In the genomic region with DNA sequence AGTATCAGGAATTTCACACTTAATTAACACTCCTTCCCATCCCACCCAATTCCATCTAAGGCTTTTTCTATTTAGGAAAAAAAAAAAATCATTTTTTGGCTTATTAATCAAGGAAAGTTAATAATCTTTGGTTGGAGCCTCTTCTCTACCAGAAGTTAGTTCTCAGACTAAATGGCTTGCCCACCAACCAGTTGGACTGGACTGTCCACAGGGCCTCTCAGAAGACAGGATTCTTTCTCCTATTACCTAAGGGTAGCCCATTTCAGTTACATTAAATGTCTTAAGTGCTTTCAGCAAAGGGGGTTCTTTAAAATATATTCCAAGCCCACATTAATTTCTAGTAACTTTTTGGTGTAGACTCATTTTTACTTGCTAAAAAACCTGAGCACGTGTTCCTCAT, we compare ENCODE assay signal across 20 cellular contexts. TPM values are rescaled to one million over a fixed set of nuclear protein-coding genes. Genes with fewer than 3 reads are reported as not detected.
DNase-seq lines count a peak whose midpoint lies in the region; TF ChIP-seq lines count a peak whose summit lies in the region.
"Had no signal": no experiment of that assay in that cellular context is flagged by ENCODE, and none has a peak within 500 bp of the region (broad histone marks: within the 10 kb centered on the region; RNA-seq: fewer than 3 reads in every experiment).

No MANE protein-coding gene starts in this region.

- H2AFZ ChIP-seq in osteoblast (ENCODE audit: low read length), result no peak overlapping the region
- H2AFZ ChIP-seq: GM23248 had no signal

- no peaks in the 10 kb centered on the region for H3K79me2 ChIP-seq in osteoblast (ENCODE audit: insufficient read depth, low read length)

- no peaks in the 10 kb centered on the region for H3K9me3 ChIP-seq in osteoblast (ENCODE audit: low read depth, low read length)
- H3K9me3 ChIP-seq: BE2C; BLaER1 treated with 17β-estradiol and CSF1 and Interleukin-3, amounts not matched to agents 10 nM and 100 nM had no signal

- no peak overlapping the region for H3K4me2 ChIP-seq in osteoblast (ENCODE audit: insufficient read depth, low read length)
- H3K4me2 ChIP-seq: BLaER1 treated with 17β-estradiol and CSF1 and Interleukin-3, amounts not matched to agents 10 nM and 100 nM had no signal

- H3K27ac Mint-ChIP-seq in activated T-cell treated with anti-CD3 and anti-CD28 coated beads, Interleukin-2, amount 50 U/mL, for 24 hours, result peak overlapping the region; percentile 52
- H3K27ac Mint-ChIP-seq in osteocyte (ENCODE audit: unreplicated experiment), result peak overlapping the region; percentile 91
- H3K27ac Mint-ChIP-seq: CD4-positive, alpha-beta T cell had no signal

- no peaks in the 10 kb centered on the region for H3K27me3 Mint-ChIP-seq in activated T-cell treated with anti-CD3 and anti-CD28 coated beads, Interleukin-2, amount 50 U/mL, for 24 hours
- no peaks in the 10 kb centered on the region for H3K27me3 Mint-ChIP-seq in osteocyte (ENCODE audit: unreplicated experiment)
- H3K27me3 Mint-ChIP-seq: CD4-positive, alpha-beta T cell; CD8-positive, alpha-beta memory T cell had no signal

- no peaks in the 10 kb centered on the region for H3K4me1 Mint-ChIP-seq in activated T-cell treated with anti-CD3 and anti-CD28 coated beads, Interleukin-2, amount 50 U/mL, for 24 hours (ENCODE audit: low read depth)
- peaks cover 35% of the 10 kb centered on the region for H3K4me1 Mint-ChIP-seq in osteocyte (ENCODE audit: unreplicated experiment)
- H3K4me1 Mint-ChIP-seq: CD14-positive monocyte had no signal

- no peak for DNase-seq in activated T-cell treated with anti-CD3 and anti-CD28 coated beads, Interleukin-2, amount 50 U/mL, for 24 hours
- DNase-seq in activated T-cell treated with anti-CD3 and anti-CD28 coated beads for 4 hours, result no peak
- DNase-seq in osteocyte (ENCODE audit: extremely low spot score, unreplicated experiment), result no peak
- no peak for DNase-seq in osteoblast (ENCODE audit: insufficient read length, low spot score, missing footprints)
- DNase-seq in Ammon's horn (ENCODE audit: low spot score), result no peak
- DNase-seq: BE2C; CD4-positive, alpha-beta T cell; CD8-positive, alpha-beta memory T cell; DMS 273 treated with DMSO at 0.1 percent for 48 hours; DMS79; EL; GDM1; GM23248; H7; HCEC 1CT had no signal

- H3K9me3 Mint-ChIP-seq in activated T-cell treated with anti-CD3 and anti-CD28 coated beads, Interleukin-2, amount 50 U/mL, for 24 hours, result no peaks in the 10 kb centered on the region
- H3K9me3 Mint-ChIP-seq in osteocyte (ENCODE audit: unreplicated experiment), result no peaks in the 10 kb centered on the region
- H3K9me3 Mint-ChIP-seq: CD14-positive monocyte; CD4-positive, alpha-beta T cell; CD8-positive, alpha-beta memory T cell had no signal

- H3K36me3 ChIP-seq in osteoblast (ENCODE audit: insufficient read depth, low read length), result peaks cover 59% of the 10 kb centered on the region

- H4K20me1 ChIP-seq in osteoblast (ENCODE audit: insufficient read depth, low read length), result no peaks in the 10 kb centered on the region

- peaks cover 11% of the 10 kb centered on the region for H3K4me1 ChIP-seq in osteoblast (ENCODE audit: insufficient read depth, low read length)
- H3K4me1 ChIP-seq: BE2C had no signal

- H3K4me3 ChIP-seq in osteoblast (ENCODE audit: insufficient read depth, low read length), result no peak overlapping the region
- H3K4me3 ChIP-seq: BLaER1 treated with 17β-estradiol and CSF1 and Interleukin-3, amounts not matched to agents 10 nM and 100 nM; GM12878; GM23248 had no signal

- H3K27me3 ChIP-seq in osteoblast (ENCODE audit: insufficient read depth, low read length), result no peaks in the 10 kb centered on the region
- H3K27me3 ChIP-seq: BE2C; BLaER1 treated with 17β-estradiol and CSF1 and Interleukin-3, amounts not matched to agents 10 nM and 100 nM had no signal

- H3K4me3 Mint-ChIP-seq in activated T-cell treated with anti-CD3 and anti-CD28 coated beads, Interleukin-2, amount 50 U/mL, for 24 hours, result no peak overlapping the region
- no peak overlapping the region for H3K4me3 Mint-ChIP-seq in osteocyte (ENCODE audit: unreplicated experiment)
- H3K4me3 Mint-ChIP-seq: CD14-positive monocyte; CD4-positive, alpha-beta T cell; CD8-positive, alpha-beta memory T cell had no signal

- TF ChIP-seq CTCF in osteocyte (IDR thresholded peaks at IDR 0.05) (no peak), osteoblast (IDR thresholded peaks at IDR 0.05; ENCODE audit: extremely low read depth, low read depth, low read length) (no peak)

- peaks cover 80% of the 10 kb centered on the region for H3K36me3 Mint-ChIP-seq in activated T-cell treated with anti-CD3 and anti-CD28 coated beads, Interleukin-2, amount 50 U/mL, for 24 hours (ENCODE audit: low read depth)
- H3K36me3 Mint-ChIP-seq in osteocyte (ENCODE audit: unreplicated experiment), result peaks cover 46% of the 10 kb centered on the region

- H3K27ac ChIP-seq in cingulate gyrus (ENCODE audit: low read depth, low read length) (peak overlapping the region; percentile 34), osteoblast (ENCODE audit: low read depth, low read length) (no peak overlapping the region)
- H3K27ac ChIP-seq: BLaER1 treated with 17β-estradiol and CSF1 and Interleukin-3, amounts not matched to agents 10 nM and 100 nM; GM23248 had no signal

RNA-seq across cellular contexts. Expression of gene GLUD1, which starts 35.2 kb away (rescaled TPM):
- total RNA-seq in osteocyte, result 125 and 132 TPM in 2 replicates
- total RNA-seq in osteoblast, result 212 and 221 TPM in 2 replicates

RNA-seq across cellular contexts. Expression of gene SHLD2, which starts 35.6 kb away (rescaled TPM):
- total RNA-seq in osteocyte (26.3 and 29.3 TPM in 2 replicates), osteoblast (39.5 and 40.9 TPM in 2 replicates)

RNA-seq across cellular contexts. Expression of gene FAM25A, which starts 39.3 kb away (rescaled TPM):
- total RNA-seq in osteocyte (not detected in 2 replicates), osteoblast (not detected in 2 replicates)
- total RNA-seq: CD4-positive, alpha-beta T cell; CD8-positive, alpha-beta memory T cell; GM12878; GM23248; H1; H7 had no signal
